36 cellular contexts compared by ENCODE assay signal in genomic region chr14:106789318-106789717, GRCh38.
"Had no signal": no experiment of that assay in that cellular context is flagged by ENCODE, and none has a peak within 500 bp of the region (broad histone marks: within the 10 kb centered on the region; RNA-seq: fewer than 3 reads in every experiment).

No MANE protein-coding gene starts in this region.

- H3K27ac ChIP-seq: ascending aorta, cardiac muscle cell, colonic mucosa, VCaP had no signal

- H3K27me3 Mint-ChIP-seq: brain had no signal

- H3K9me3 ChIP-seq: ascending aorta, colonic mucosa had no signal

- H3K36me3 ChIP-seq: ascending aorta, cardiac muscle cell, colonic mucosa had no signal

- H3K27ac Mint-ChIP-seq: activated B cell treated with CpG ODN at 0.5 μM for 24 hours; activated CD4-positive, alpha-beta memory T cell treated with anti-CD3 and anti-CD28 coated beads for 36 hours; activated CD4-positive, alpha-beta T cell treated with anti-CD3 and anti-CD28 coated beads, Interleukin-2, amount 10 ng/mL, durations not matched to agents 24 days and 14 days; activated naive CD4-positive, alpha-beta T cell treated with anti-CD3 and anti-CD28 coated beads for 36 hours; activated naive CD4-positive, alpha-beta T cell treated with anti-CD3 and anti-CD28 coated beads, Interleukin-2, amount 50 U/mL, for 72 hours; activated naive CD8-positive, alpha-beta T cell treated with anti-CD3 and anti-CD28 coated beads, Interleukin-2, amount 10 ng/mL, durations not matched to agents 7 days and 5 days; activated naive CD8-positive, alpha-beta T cell treated with anti-CD3 and anti-CD28 coated beads, Interleukin-2, amount 50 U/mL, for 24 hours; activated T-cell treated with anti-CD3 and anti-CD28 coated beads, Interleukin-2, amount 50 U/mL, for 72 hours; activated T-helper 1 cell treated with anti-CD3 and anti-CD28 coated beads, Interleukin-12 subunit alpha, Interleukin-12 subunit beta, Interleukin-2, Interleukin-4 antibody, amounts not matched to agents 30 ng/mL and 10 ng/mL and 1 ng/mL, durations not matched to agents 14 hours and 24 hours and 36 hours; activated T-helper 17 cell treated with anti-CD3 and anti-CD28 coated beads, Interleukin-2, amount 50 U/mL, for 72 hours; brain; T-helper 2 cell treated with Interferon-gamma antibody and Interleukin-4, amounts not matched to agents 5 μg/mL and 100 μg/mL, for 36 hours had no signal

- H3K4me1 ChIP-seq: ascending aorta, colonic mucosa had no signal

- H3K36me3 Mint-ChIP-seq: activated CD4-positive, alpha-beta memory T cell treated with anti-CD3 and anti-CD28 coated beads for 36 hours; activated naive CD4-positive, alpha-beta T cell treated with anti-CD3 and anti-CD28 coated beads, Interleukin-2, amount 50 U/mL, for 72 hours; activated naive CD8-positive, alpha-beta T cell treated with anti-CD3 and anti-CD28 coated beads, Interleukin-2, amount 10 ng/mL, durations not matched to agents 7 days and 5 days; brain had no signal

- FAIRE-seq: bronchial epithelial cell had no signal

- H3K27me3 ChIP-seq: ascending aorta, cardiac muscle cell, colonic mucosa had no signal

- DNase-seq: activated B cell treated with CpG ODN at 0.5 μM for 24 hours; activated CD4-positive, alpha-beta memory T cell treated with anti-CD3 and anti-CD28 coated beads for 36 hours; activated CD4-positive, alpha-beta T cell treated with anti-CD3 and anti-CD28 coated beads for 4 hours; activated CD4-positive, alpha-beta T cell treated with anti-CD3 and anti-CD28 coated beads, Interleukin-2, amount 10 ng/mL, durations not matched to agents 24 days and 14 days; activated CD4-positive, alpha-beta T cell treated with anti-CD3 and anti-CD28 coated beads, Interleukin-2, amount 50 U/mL, for 1 hour; activated CD4-positive, alpha-beta T cell treated with anti-CD3 and anti-CD28 coated beads, Interleukin-2, amount 50 U/mL, for 4 hours; activated CD4-positive, CD25-positive, alpha-beta regulatory T cell treated with anti-CD3 and anti-CD28 coated beads, Interleukin-2, amount 50 U/mL, for 72 hours; activated CD8-positive, alpha-beta memory T cell treated with anti-CD3 and anti-CD28 coated beads, Interleukin-2, amount 50 U/mL, for 4 hours; activated effector memory CD4-positive, alpha-beta T cell treated with anti-CD3 and anti-CD28 coated beads, Interleukin-2, amount 50 U/mL, for 16 hours; activated gamma-delta T cell treated with Interleukin-2 at 50 U/mL for 16 hours; activated naive CD4-positive, alpha-beta T cell; activated naive CD4-positive, alpha-beta T cell treated with anti-CD3 and anti-CD28 coated beads for 36 hours; activated naive CD4-positive, alpha-beta T cell treated with anti-CD3 and anti-CD28 coated beads, Interleukin-2, amount 50 U/mL, for 16 hours; activated naive CD8-positive, alpha-beta T cell treated with anti-CD3 and anti-CD28 coated beads, Interleukin-2, amount 10 ng/mL, durations not matched to agents 7 days and 5 days; activated naive CD8-positive, alpha-beta T cell treated with anti-CD3 and anti-CD28 coated beads, Interleukin-2, amount 50 U/mL, for 24 hours; activated T-cell treated with anti-CD3 and anti-CD28 coated beads for 4 hours; activated T-cell treated with anti-CD3 and anti-CD28 coated beads, Interleukin-2, amount 50 U/mL, for 1 hour; activated T-cell treated with anti-CD3 and anti-CD28 coated beads, Interleukin-2, amount 50 U/mL, for 4 hours; activated T-cell treated with anti-CD3 and anti-CD28 coated beads, Interleukin-2, amount 50 U/mL, for 72 hours; amygdala; anterior cingulate cortex; caudate nucleus; cerebellar nuclear complex; colonic mucosa; T-helper 2 cell; T-helper 9 cell had no signal

- ATAC-seq: activated naive CD4-positive, alpha-beta T cell treated with anti-CD3 and anti-CD28 coated beads, Interleukin-2, amount 50 U/mL, for 72 hours; activated naive CD8-positive, alpha-beta T cell treated with anti-CD3 and anti-CD28 coated beads, Interleukin-2, amount 50 U/mL, for 24 hours; activated T-cell treated with anti-CD3 and anti-CD28 coated beads, Interleukin-2, amount 50 U/mL, for 4 hours; activated T-cell treated with anti-CD3 and anti-CD28 coated beads, Interleukin-2, amount 50 U/mL, for 72 hours; activated T-helper 17 cell treated with anti-CD3 and anti-CD28 coated beads, Interleukin-2, amount 50 U/mL, for 72 hours had no signal

- H3K4me3 ChIP-seq: ascending aorta, cardiac muscle cell, colonic mucosa had no signal

- H3K4me3 Mint-ChIP-seq: activated B cell treated with CpG ODN at 0.5 μM for 24 hours; activated CD4-positive, alpha-beta memory T cell treated with anti-CD3 and anti-CD28 coated beads for 36 hours; activated CD4-positive, alpha-beta T cell treated with anti-CD3 and anti-CD28 coated beads, Interleukin-2, amount 10 ng/mL, durations not matched to agents 24 days and 14 days; activated naive CD4-positive, alpha-beta T cell treated with anti-CD3 and anti-CD28 coated beads for 36 hours; activated naive CD8-positive, alpha-beta T cell treated with anti-CD3 and anti-CD28 coated beads, Interleukin-2, amount 50 U/mL, for 24 hours; activated T-cell treated with anti-CD3 and anti-CD28 coated beads, Interleukin-2, amount 50 U/mL, for 4 hours; activated T-cell treated with anti-CD3 and anti-CD28 coated beads, Interleukin-2, amount 50 U/mL, for 72 hours; activated T-helper 1 cell treated with anti-CD3 and anti-CD28 coated beads, Interleukin-12 subunit alpha, Interleukin-12 subunit beta, Interleukin-2, Interleukin-4 antibody, amounts not matched to agents 30 ng/mL and 10 ng/mL and 1 ng/mL, durations not matched to agents 14 hours and 24 hours and 36 hours; activated T-helper 17 cell treated with anti-CD3 and anti-CD28 coated beads, Interleukin-2, amount 50 U/mL, for 72 hours; brain; central memory CD8-positive, alpha-beta T cell; T-helper 2 cell treated with Interferon-gamma antibody and Interleukin-4, amounts not matched to agents 5 μg/mL and 100 μg/mL, for 36 hours had no signal

- H3K9me3 Mint-ChIP-seq: activated B cell treated with CpG ODN at 0.5 μM for 24 hours; activated CD4-positive, alpha-beta memory T cell treated with anti-CD3 and anti-CD28 coated beads for 36 hours; activated CD4-positive, alpha-beta T cell treated with anti-CD3 and anti-CD28 coated beads, Interleukin-2, amount 10 ng/mL, durations not matched to agents 24 days and 14 days; activated naive CD4-positive, alpha-beta T cell treated with anti-CD3 and anti-CD28 coated beads for 36 hours; activated naive CD4-positive, alpha-beta T cell treated with anti-CD3 and anti-CD28 coated beads, Interleukin-2, amount 50 U/mL, for 72 hours; activated naive CD8-positive, alpha-beta T cell treated with anti-CD3 and anti-CD28 coated beads, Interleukin-2, amount 10 ng/mL, durations not matched to agents 7 days and 5 days; activated naive CD8-positive, alpha-beta T cell treated with anti-CD3 and anti-CD28 coated beads, Interleukin-2, amount 50 U/mL, for 24 hours; activated T-cell treated with anti-CD3 and anti-CD28 coated beads, Interleukin-2, amount 50 U/mL, for 4 hours; activated T-cell treated with anti-CD3 and anti-CD28 coated beads, Interleukin-2, amount 50 U/mL, for 72 hours; activated T-helper 1 cell treated with anti-CD3 and anti-CD28 coated beads, Interleukin-12 subunit alpha, Interleukin-12 subunit beta, Interleukin-2, Interleukin-4 antibody, amounts not matched to agents 30 ng/mL and 10 ng/mL and 1 ng/mL, durations not matched to agents 14 hours and 24 hours and 36 hours; activated T-helper 17 cell treated with anti-CD3 and anti-CD28 coated beads, Interleukin-2, amount 50 U/mL, for 72 hours; central memory CD8-positive, alpha-beta T cell; T-helper 2 cell treated with Interferon-gamma antibody and Interleukin-4, amounts not matched to agents 5 μg/mL and 100 μg/mL, for 36 hours had no signal

- H3K4me1 Mint-ChIP-seq: activated T-helper 17 cell treated with anti-CD3 and anti-CD28 coated beads, Interleukin-2, amount 50 U/mL, for 72 hours; brain had no signal
